Comparison of ENCODE assay signal across 15 cellular contexts in the genomic region with DNA sequence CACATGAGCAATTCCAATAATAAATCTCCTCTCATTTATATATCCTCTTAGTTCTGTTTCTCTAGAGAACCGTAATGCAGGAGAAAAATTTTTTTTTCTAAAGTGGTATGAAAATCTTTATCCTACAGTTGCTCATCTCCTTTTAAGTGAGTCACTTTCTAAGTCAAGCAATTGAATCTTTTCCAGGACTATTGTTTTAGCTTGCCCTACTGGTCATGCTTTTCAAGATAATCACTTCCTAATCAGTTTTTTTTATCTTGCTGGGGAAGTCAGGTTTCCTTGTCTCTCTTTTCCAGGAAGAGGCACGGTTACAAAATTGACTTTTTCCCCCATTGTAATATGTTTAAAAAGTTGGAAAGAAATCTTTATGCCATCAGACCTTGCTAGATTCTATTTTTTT. TPM values are rescaled to one million over a fixed set of nuclear protein-coding genes. Genes with fewer than 3 reads are reported as not detected.
DNase-seq lines count a peak whose midpoint lies in the region; ATAC-seq, FAIRE-seq and TF ChIP-seq lines count a peak whose summit lies in the region.
"Had no signal": no experiment of that assay in that cellular context is flagged by ENCODE, and none has a peak within 500 bp of the region (broad histone marks: within the 10 kb centered on the region; RNA-seq: fewer than 3 reads in every experiment).

No MANE protein-coding gene starts in this region.

- peaks cover 39% of the 10 kb centered on the region for H3K4me1 Mint-ChIP-seq in chondrocyte (ENCODE audit: low read depth)

- H3K36me3 Mint-ChIP-seq in chondrocyte (ENCODE audit: low read depth) = no peaks in the 10 kb centered on the region

- H3K27me3 ChIP-seq in bronchial epithelial cell (ENCODE audit: control insufficient read depth, insufficient read depth, low read length) = no peaks in the 10 kb centered on the region
- H3K27me3 ChIP-seq: gastrocnemius medialis, left lung, tibial nerve had no signal

- no peak for FAIRE-seq in bronchial epithelial cell (lab: Jason Lieb, UNC)

- TF ChIP-seq RAD21 in Ishikawa (IDR thresholded peaks at IDR 0.05; ENCODE audit: low read depth) = no peak

- no peak overlapping the region for H3K4me3 Mint-ChIP-seq in chondrocyte (ENCODE audit: unreplicated experiment)
- H3K4me3 Mint-ChIP-seq: activated CD4-positive, alpha-beta T cell treated with anti-CD3 and anti-CD28 coated beads for 36 hours; activated T-helper 17 cell treated with anti-CD3 and anti-CD28 coated beads, Interleukin-2, amount 50 U/mL, for 72 hours had no signal

- DNase-seq in AG08395 (ENCODE audit: low spot score) (peak; percentile 76), bronchial epithelial cell (ENCODE audit: low read depth) (peak; percentile 92), lung microvascular endothelial cell (ENCODE audit: low read depth in 2 of 2) (peak; percentile 37 to 91), chondrocyte (ENCODE audit: low spot score) (no peak)
- DNase-seq in activated CD4-positive, alpha-beta T cell treated with anti-CD3 and anti-CD28 coated beads for 4 hours = no peak
- DNase-seq: activated CD4-positive, alpha-beta T cell treated with anti-CD3 and anti-CD28 coated beads for 36 hours; caudate nucleus; gastrocnemius medialis; left lung; NCI-H1417 had no signal

- H3K9me3 Mint-ChIP-seq in chondrocyte (ENCODE audit: low read depth) = no peaks in the 10 kb centered on the region
- H3K9me3 Mint-ChIP-seq: activated T-helper 17 cell treated with anti-CD3 and anti-CD28 coated beads, Interleukin-2, amount 50 U/mL, for 72 hours had no signal

- H3K27ac Mint-ChIP-seq in chondrocyte (ENCODE audit: unreplicated experiment) = no peak overlapping the region
- H3K27ac Mint-ChIP-seq: activated CD4-positive, alpha-beta T cell treated with anti-CD3 and anti-CD28 coated beads for 36 hours; activated T-helper 17 cell treated with anti-CD3 and anti-CD28 coated beads, Interleukin-2, amount 50 U/mL, for 72 hours had no signal

- ATAC-seq in HG03135 (IDR thresholded peaks at IDR 0.05; ENCODE audit: unreplicated experiment) = no peak
- ATAC-seq in GM21367 (IDR thresholded peaks at IDR 0.05; ENCODE audit: unreplicated experiment) = no peak
- ATAC-seq: activated CD4-positive, alpha-beta T cell treated with anti-CD3 and anti-CD28 coated beads for 36 hours; activated T-helper 17 cell treated with anti-CD3 and anti-CD28 coated beads, Interleukin-2, amount 50 U/mL, for 72 hours; left lung had no signal

- no peaks in the 10 kb centered on the region for H3K36me3 ChIP-seq in bronchial epithelial cell (ENCODE audit: control insufficient read depth, insufficient read depth, low read length)
- H3K36me3 ChIP-seq: gastrocnemius medialis, left lung had no signal

- H3K27me3 Mint-ChIP-seq in chondrocyte (ENCODE audit: low read depth) = no peaks in the 10 kb centered on the region
- H3K27me3 Mint-ChIP-seq: activated CD4-positive, alpha-beta T cell treated with anti-CD3 and anti-CD28 coated beads for 36 hours; activated T-helper 17 cell treated with anti-CD3 and anti-CD28 coated beads, Interleukin-2, amount 50 U/mL, for 72 hours had no signal

- no peak for TF ChIP-seq EP300 in Ishikawa (IDR thresholded peaks at IDR 0.05; ENCODE audit: borderline replicate concordance)

- no peak overlapping the region for H3K4me3 ChIP-seq in bronchial epithelial cell (ENCODE audit: low read depth, low read length)
- H3K4me3 ChIP-seq: gastrocnemius medialis, left lung, tibial nerve had no signal

- TF ChIP-seq CTCF in bronchial epithelial cell (IDR thresholded peaks at IDR 0.05; ENCODE audit: insufficient read depth, low read length, severe bottlenecking) (no peak), chondrocyte (IDR thresholded peaks at IDR 0.05) (no peak)

TF ChIP-seq in Ishikawa, 13 proteins besides CTCF, POLR2A, EP300 and RAD21:
- TF ChIP-seq NFIC (IDR thresholded peaks at IDR 0.05) (peak; percentile 18; the same call in 1 of the 2 replicates), TCF12 (IDR thresholded peaks at IDR 0.05; ENCODE audit: low read depth) (no peak)

RNA-seq across cellular contexts. Expression of gene INPP5F, which starts 44.0 kb away (rescaled TPM):
- 10.1 and 11.6 TPM in 2 replicates for total RNA-seq in bronchial epithelial cell
- total RNA-seq in lung microvascular endothelial cell = 8.1 and 9.6 TPM in 2 replicates
- 55.7 to 83.1 TPM (median 56.4 TPM) in 3 replicates for total RNA-seq in chondrocyte

Comparison
In these comparisons a context has a peak if more than half of its experiments do, and no peak if none do; other contexts are left out.
1. DNase-seq: peak in AG08395 (single experiment), bronchial epithelial cell (single experiment) and lung microvascular endothelial cell (2 of 2); none in activated CD4-positive, alpha-beta T cell treated with anti-CD3 and anti-CD28 coated beads for 4 hours (0 of 2) and chondrocyte (single experiment).